27 cellular contexts compared by ENCODE assay signal in genomic region chr3:29488922-29489321, GRCh38.
"Had no signal": no experiment of that assay in that cellular context is flagged by ENCODE, and none has a peak within 500 bp of the region (broad histone marks: within the 10 kb centered on the region; RNA-seq: fewer than 3 reads in every experiment).

No MANE protein-coding gene starts in this region.

- ATAC-seq: activated CD4-positive, alpha-beta T cell treated with anti-CD3 and anti-CD28 coated beads for 36 hours; activated naive CD4-positive, alpha-beta T cell treated with anti-CD3 and anti-CD28 coated beads, Interleukin-2, amount 50 U/mL, for 72 hours; activated T-helper 17 cell treated with anti-CD3 and anti-CD28 coated beads, Interleukin-2, amount 50 U/mL, for 72 hours; body of pancreas; mucosa of descending colon; right lobe of liver; stimulated activated naive CD8-positive, alpha-beta T cell treated with anti-CD3 and anti-CD28 coated beads, Interleukin-15, amount 100 ng/mL, for 72 hours had no signal

- H2AFZ ChIP-seq: hepatocyte, parathyroid adenoma had no signal

- FAIRE-seq: frontal cortex had no signal

- H3K4me3 ChIP-seq: body of pancreas, esophagus squamous epithelium, hepatocyte, left ventricle myocardium inferior, mucosa of descending colon, right lobe of liver, skin epidermis, tibial nerve had no signal

- H3K4me1 Mint-ChIP-seq: activated CD4-positive, alpha-beta T cell treated with anti-CD3 and anti-CD28 coated beads for 36 hours; activated T-helper 17 cell treated with anti-CD3 and anti-CD28 coated beads, Interleukin-2, amount 50 U/mL, for 72 hours; immature natural killer cell; stimulated activated naive CD8-positive, alpha-beta T cell treated with anti-CD3 and anti-CD28 coated beads, Interleukin-15, amount 100 ng/mL, for 72 hours had no signal

- H3K27me3 ChIP-seq: body of pancreas, esophagus squamous epithelium, hepatocyte, right lobe of liver, tibial nerve had no signal

- H3K36me3 ChIP-seq: esophagus squamous epithelium, right lobe of liver, WERI-Rb-1 had no signal

- H3K27ac Mint-ChIP-seq: activated CD4-positive, alpha-beta T cell treated with anti-CD3 and anti-CD28 coated beads for 36 hours; activated naive CD4-positive, alpha-beta T cell treated with anti-CD3 and anti-CD28 coated beads, Interleukin-2, amount 50 U/mL, for 72 hours; activated T-cell treated with anti-CD3 and anti-CD28 coated beads, Interleukin-2, amount 50 U/mL, for 24 hours; activated T-helper 17 cell treated with anti-CD3 and anti-CD28 coated beads, Interleukin-2, amount 50 U/mL, for 72 hours; immature natural killer cell; nephron progenitor cell; stimulated activated naive CD8-positive, alpha-beta T cell treated with anti-CD3 and anti-CD28 coated beads, Interleukin-15, amount 100 ng/mL, for 72 hours had no signal

- H3K27me3 Mint-ChIP-seq: activated T-cell treated with anti-CD3 and anti-CD28 coated beads, Interleukin-2, amount 50 U/mL, for 24 hours; activated T-helper 17 cell treated with anti-CD3 and anti-CD28 coated beads, Interleukin-2, amount 50 U/mL, for 72 hours; stimulated activated naive CD8-positive, alpha-beta T cell treated with anti-CD3 and anti-CD28 coated beads, Interleukin-15, amount 100 ng/mL, for 72 hours had no signal

- H3K4me1 ChIP-seq: body of pancreas, parathyroid adenoma, right lobe of liver had no signal

- H3K9ac ChIP-seq: parathyroid adenoma, SK-N-SH had no signal

- DNase-seq: activated CD4-positive, alpha-beta T cell treated with anti-CD3 and anti-CD28 coated beads for 36 hours; activated CD4-positive, alpha-beta T cell treated with anti-CD3 and anti-CD28 coated beads, Interleukin-2, amount 50 U/mL, for 4 hours; activated CD8-positive, alpha-beta memory T cell treated with anti-CD3 and anti-CD28 coated beads for 24 hours; activated CD8-positive, alpha-beta memory T cell treated with anti-CD3 and anti-CD28 coated beads, Interleukin-2, amount 50 U/mL, for 4 hours; activated T-cell treated with anti-CD3 and anti-CD28 coated beads, Interleukin-2, amount 50 U/mL, for 24 hours; body of pancreas; caudate nucleus; dermis blood vessel endothelial cell; effector CD8-positive, alpha-beta T cell; esophagus squamous epithelium; glutamatergic neuron; immature natural killer cell; left ventricle myocardium inferior; mucosa of descending colon; nephron progenitor cell; right lobe of liver; SK-N-SH; stimulated activated CD4-positive, alpha-beta T cell treated with anti-CD3 and anti-CD28 coated beads, Interleukin-1b, Interleukin-23, amount 100 ng/mL, for 48 hours; stimulated activated naive CD8-positive, alpha-beta T cell treated with anti-CD3 and anti-CD28 coated beads, Interleukin-15, amount 100 ng/mL, for 72 hours; WERI-Rb-1 had no signal

- H3K36me3 Mint-ChIP-seq: activated naive CD4-positive, alpha-beta T cell treated with anti-CD3 and anti-CD28 coated beads, Interleukin-2, amount 50 U/mL, for 72 hours; immature natural killer cell had no signal

- H3K4me2 ChIP-seq: hepatocyte, SK-N-SH had no signal

- H3K9me3 ChIP-seq: body of pancreas, esophagus squamous epithelium, left ventricle myocardium inferior, mucosa of descending colon, right lobe of liver, SK-N-SH, tibial nerve had no signal

- H3K4me3 Mint-ChIP-seq: activated CD4-positive, alpha-beta T cell treated with anti-CD3 and anti-CD28 coated beads for 36 hours; activated T-cell treated with anti-CD3 and anti-CD28 coated beads, Interleukin-2, amount 50 U/mL, for 24 hours; activated T-helper 17 cell treated with anti-CD3 and anti-CD28 coated beads, Interleukin-2, amount 50 U/mL, for 72 hours; immature natural killer cell; nephron progenitor cell; stimulated activated naive CD8-positive, alpha-beta T cell treated with anti-CD3 and anti-CD28 coated beads, Interleukin-15, amount 100 ng/mL, for 72 hours had no signal

- H3K79me2 ChIP-seq: parathyroid adenoma had no signal

- H3K9me2 ChIP-seq: SK-N-SH had no signal

- H3K27ac ChIP-seq: body of pancreas, esophagus squamous epithelium, hepatocyte, left ventricle myocardium inferior, parathyroid adenoma, right lobe of liver, tibial nerve, WERI-Rb-1 had no signal
